Comparison of ENCODE assay signal across 1 cellular context in genomic region chr2:191178806-191179514, GRCh38.
A peak's percentile ranks its signal among the peaks of the same experiment; 100 is the strongest.
TF ChIP-seq lines count a peak whose summit lies in the region.

No MANE protein-coding gene starts in this region.

TF ChIP-seq in K562, 482 proteins besides CTCF, POLR2A, EP300 and RAD21:
- no peak for TF ChIP-seq RERE (CRISPR knock-in tag; IDR thresholded peaks at IDR 0.05; ENCODE audit: borderline replicate concordance)
- no peak for TF ChIP-seq FUS (optimal IDR thresholded peaks at IDR 0.05; ENCODE audit: low read depth, low read length)
- 0 out of 2 replicates have a peak, but pooled peaks have one; percentile 7 for TF ChIP-seq NFIC (IDR thresholded peaks at IDR 0.05)
TF ChIP-seq in K562: peak in this region for 1.
